ENCODE assay signal across 1 cellular context in genomic region chr1:1630191-1630964, GRCh38.
TF ChIP-seq lines count a peak whose summit lies in the region.

No MANE protein-coding gene starts in this region.

TF ChIP-seq in H1, 55 proteins besides CTCF, POLR2A, EP300 and RAD21:
- TF ChIP-seq TAF1 (IDR thresholded peaks at IDR 0.05; ENCODE audit: low read depth, low read length) (peak; percentile 27; the same call in 1 of the 2 replicates), CREB1 (IDR thresholded peaks at IDR 0.05) (peak; percentile 67), SUZ12 (IDR thresholded peaks at IDR 0.05; ENCODE audit: low read length) (no peak), TEAD4 (IDR thresholded peaks at IDR 0.05; ENCODE audit: low read depth, low read length) (peak; percentile 20; the same call in 1 of the 2 replicates), SP1 (IDR thresholded peaks at IDR 0.05; ENCODE audit: low read depth, low read length) (peak; percentile 45; the same call in 1 of the 2 replicates), MAX (IDR thresholded peaks at IDR 0.05) (peak; percentile 100), BACH1 (IDR thresholded peaks at IDR 0.05; ENCODE audit: low read length) (0 out of 2 replicates have a peak, but pooled peaks have one; percentile 8), NRF1 (IDR thresholded peaks at IDR 0.05; ENCODE audit: low read depth, low read length) (peak; percentile 73), TCF12 (IDR thresholded peaks at IDR 0.05; ENCODE audit: low read depth, low read length) (peak; percentile 80; the same call in 1 of the 2 replicates), GABPA (IDR thresholded peaks at IDR 0.05; ENCODE audit: borderline replicate concordance, insufficient read depth, low read length) (no peak; the same call in 1 of the 2 replicates), E2F6 (IDR thresholded peaks at IDR 0.05) (peak; percentile 99), POLR2AphosphoS5 (IDR thresholded peaks at IDR 0.05; ENCODE audit: low read depth, low read length) (no peak; the same call in 1 of the 2 replicates), GTF2F1 (IDR thresholded peaks at IDR 0.05; ENCODE audit: borderline replicate concordance, low read depth, low read length) (peak; percentile 50; the same call in 1 of the 2 replicates)
